11 cellular contexts compared by ENCODE assay signal in the genomic region with DNA sequence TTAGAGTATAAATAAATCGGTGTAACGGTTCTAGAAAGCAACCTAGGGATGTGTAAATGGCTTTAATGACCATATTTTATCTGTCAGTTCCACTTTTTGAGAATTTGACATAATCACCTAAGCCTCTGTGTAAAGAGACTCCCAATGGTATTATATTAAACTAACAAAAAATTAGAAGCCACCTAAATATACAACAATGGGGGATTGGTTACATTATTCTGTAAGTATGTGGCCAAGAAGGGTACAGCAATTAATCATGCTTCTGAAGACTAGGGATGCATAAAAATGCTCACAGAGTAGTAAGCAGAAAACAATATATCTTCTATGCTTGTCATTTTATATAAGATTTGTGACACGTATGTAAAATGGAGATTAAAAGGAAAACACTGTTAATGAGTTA. TPM values are rescaled to one million over a fixed set of nuclear protein-coding genes. Genes with fewer than 3 reads are reported as not detected.
A peak's percentile ranks its signal among the peaks of the same experiment; 100 is the strongest.
DNase-seq lines count a peak whose midpoint lies in the region; ATAC-seq and TF ChIP-seq lines count a peak whose summit lies in the region.
"Had no signal": no experiment of that assay in that cellular context is flagged by ENCODE, and none has a peak within 500 bp of the region (broad histone marks: within the 10 kb centered on the region; RNA-seq: fewer than 3 reads in every experiment).

No MANE protein-coding gene starts in this region.

- H3K27ac ChIP-seq in left ventricle myocardium inferior (replicated peaks) (peak overlapping the region; percentile 96), heart right ventricle (peak overlapping the region in 3 of 10 donors; percentile 19 to 99 (median 19)), HEK293 (ENCODE audit: extremely low read depth, low read depth, low read length) (no peak overlapping the region), esophagus muscularis mucosa (replicated peaks in 1 of 4) (peak overlapping the region; percentile 36 to 96 (median 68))
- H3K27ac ChIP-seq: A549, HL-60 had no signal

- no peaks in the 10 kb centered on the region for H3K27me3 ChIP-seq in left ventricle myocardium inferior (ENCODE audit: low read depth)
- H3K27me3 ChIP-seq in heart right ventricle: no peaks in the 10 kb centered on the region
- no peaks in the 10 kb centered on the region for H3K27me3 ChIP-seq in esophagus muscularis mucosa

- H3K9me3 ChIP-seq in left ventricle myocardium inferior (replicated peaks) (no peaks in the 10 kb centered on the region), heart right ventricle (no peaks in the 10 kb centered on the region), HEK293 (ENCODE audit: control insufficient read depth, insufficient read depth, low read depth, low read length) (no peaks in the 10 kb centered on the region), esophagus muscularis mucosa (no peaks in the 10 kb centered on the region)
- H3K9me3 ChIP-seq: A549 had no signal

- H3K36me3 Mint-ChIP-seq in stimulated activated naive B cell treated with anti-CD40 and anti-IgM and Interleukin-4, amounts not matched to agents 10 μg/mL and 1 μg/mL and 100 μg/mL, for 72 hours: peaks cover 13 to 14% of the 10 kb centered on the region in 2 donors

- H3K36me3 ChIP-seq in left ventricle myocardium inferior: peaks cover 51% of the 10 kb centered on the region
- peaks cover 0 to 90% (median 23%) of the 10 kb centered on the region in 9 donors for H3K36me3 ChIP-seq in heart right ventricle
- H3K36me3 ChIP-seq in HEK293 (ENCODE audit: control insufficient read depth in 2 of 2, insufficient read depth in 1 of 2, low read length in 2 of 2): peaks cover 35 to 70% of the 10 kb centered on the region in 2 experiments
- H3K36me3 ChIP-seq in esophagus muscularis mucosa: peaks cover 27 to 50% (median 38%) of the 10 kb centered on the region in 4 donors

- H3K4me3 ChIP-seq in left ventricle myocardium inferior (no peak overlapping the region), heart right ventricle (no peak overlapping the region), HEK293 (ENCODE audit: low read depth, low read length) (no peak overlapping the region), esophagus muscularis mucosa (no peak overlapping the region)
- H3K4me3 ChIP-seq: A549 had no signal

- no peaks in the 10 kb centered on the region for H3K9me3 Mint-ChIP-seq in stimulated activated naive B cell treated with anti-CD40 and anti-IgM and Interleukin-4, amounts not matched to agents 10 μg/mL and 1 μg/mL and 100 μg/mL, for 72 hours

- no peak for ATAC-seq in heart right ventricle
- ATAC-seq in stimulated activated naive B cell treated with anti-CD40 and anti-IgM and Interleukin-4, amounts not matched to agents 10 μg/mL and 1 μg/mL and 100 μg/mL, for 72 hours (replicated peaks): no peak
- ATAC-seq in HG03280 (IDR thresholded peaks at IDR 0.05; ENCODE audit: unreplicated experiment): no peak
- ATAC-seq: A549 had no signal

- TF ChIP-seq EP300 in esophagus muscularis mucosa (IDR thresholded peaks at IDR 0.05): no peak

- TF ChIP-seq CTCF in left ventricle myocardium inferior (IDR thresholded peaks at IDR 0.05; ENCODE audit: borderline replicate concordance) (no peak), heart right ventricle (IDR thresholded peaks at IDR 0.05) (no peak), HEK293 (tag by site-specific recombination; IDR thresholded peaks at IDR 0.05) (no peak), esophagus muscularis mucosa (IDR thresholded peaks at IDR 0.05) (no peak)

- peaks cover 100% of the 10 kb centered on the region for H3K4me1 ChIP-seq in left ventricle myocardium inferior
- peaks cover 12 to 96% (median 76%) of the 10 kb centered on the region in 9 donors for H3K4me1 ChIP-seq in heart right ventricle
- no peaks in the 10 kb centered on the region; the same call in 1 of the 2 replicates for H3K4me1 ChIP-seq in HEK293 (ENCODE audit: control insufficient read depth, insufficient read depth, low read length)
- H3K4me1 ChIP-seq in esophagus muscularis mucosa: peaks cover 88 to 97% (median 93%) of the 10 kb centered on the region in 4 donors

- WGBS in heart right ventricle, 2 donors: 83% methylated on average over 3 of the region's 3 CpGs
- 81% methylated on average over 3 of the region's 3 CpGs for WGBS in esophagus muscularis mucosa

- CTCF ChIA-PET in HEK293 (lab: Yijun Ruan, JAX): no interaction called here

- peaks cover 3 to 24% of the 10 kb centered on the region in 2 donors for H3K4me1 Mint-ChIP-seq in stimulated activated naive B cell treated with anti-CD40 and anti-IgM and Interleukin-4, amounts not matched to agents 10 μg/mL and 1 μg/mL and 100 μg/mL, for 72 hours

- DNase-seq in left ventricle myocardium inferior: no peak
- DNase-seq in heart right ventricle: no peak
- DNase-seq in esophagus muscularis mucosa (ENCODE audit: extremely low spot score): no peak
- no peak for DNase-seq in stimulated activated naive B cell treated with anti-CD40 and anti-IgM and Interleukin-4, amounts not matched to agents 10 μg/mL and 1 μg/mL and 100 μg/mL, for 72 hours
- no peak for DNase-seq in middle frontal gyrus (ENCODE audit: extremely low spot score, low spot score)
- no peak for DNase-seq in NOMO-1 treated with DMSO at 0.1 percent for 48 hours (lab: John Stamatoyannopoulos, UW; ENCODE audit: unreplicated experiment)
- DNase-seq: H7 had no signal

- H3K4me3 Mint-ChIP-seq in stimulated activated naive B cell treated with anti-CD40 and anti-IgM and Interleukin-4, amounts not matched to agents 10 μg/mL and 1 μg/mL and 100 μg/mL, for 72 hours: no peak overlapping the region

- no peak for TF ChIP-seq POLR2A in esophagus muscularis mucosa (IDR thresholded peaks at IDR 0.05; ENCODE audit: low read depth)

- peak overlapping the region; percentile 75 for H3K27ac Mint-ChIP-seq in stimulated activated naive B cell treated with anti-CD40 and anti-IgM and Interleukin-4, amounts not matched to agents 10 μg/mL and 1 μg/mL and 100 μg/mL, for 72 hours

- intact Hi-C loops in left ventricle myocardium inferior (cut with micrococcal nuclease): no loop called here
- intact Hi-C loops in heart right ventricle (cut with DNase I): no loop called here
- intact Hi-C loops in esophagus muscularis mucosa (cut with DNase I): no loop called here

- no peaks in the 10 kb centered on the region for H3K27me3 Mint-ChIP-seq in stimulated activated naive B cell treated with anti-CD40 and anti-IgM and Interleukin-4, amounts not matched to agents 10 μg/mL and 1 μg/mL and 100 μg/mL, for 72 hours

- POLR2A ChIA-PET in HEK293 (lab: Yijun Ruan, JAX): interaction anchor here (0.7 to 1.7 kb wide), 2 partner anchors 37 to 48 kb away, joined by 3 to 5 read pairs; no protein-coding TSS in a partner anchor

TF ChIP-seq in HEK293, 187 proteins besides CTCF, POLR2A, EP300 and RAD21:
- peak; percentile 94; the same call in 1 of the 2 replicates for TF ChIP-seq MZF1 (tag by site-specific recombination; IDR thresholded peaks at IDR 0.05; ENCODE audit: borderline replicate concordance)
- TF ChIP-seq SP7 (tag by site-specific recombination; IDR thresholded peaks at IDR 0.05): peak; percentile 51; the same call in 1 of the 2 replicates
- TF ChIP-seq, protein P1, sequence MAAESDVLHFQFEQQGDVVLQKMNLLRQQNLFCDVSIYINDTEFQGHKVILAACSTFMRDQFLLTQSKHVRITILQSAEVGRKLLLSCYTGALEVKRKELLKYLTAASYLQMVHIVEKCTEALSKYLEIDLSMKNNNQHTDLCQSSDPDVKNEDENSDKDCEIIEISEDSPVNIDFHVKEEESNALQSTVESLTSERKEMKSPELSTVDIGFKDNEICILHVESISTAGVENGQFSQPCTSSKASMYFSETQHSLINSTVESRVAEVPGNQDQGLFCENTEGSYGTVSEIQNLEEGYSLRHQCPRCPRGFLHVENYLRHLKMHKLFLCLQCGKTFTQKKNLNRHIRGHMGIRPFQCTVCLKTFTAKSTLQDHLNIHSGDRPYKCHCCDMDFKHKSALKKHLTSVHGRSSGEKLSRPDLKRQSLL (tag by site-specific recombination; IDR thresholded peaks at IDR 0.05): no peak
- TF ChIP-seq, protein P2, sequence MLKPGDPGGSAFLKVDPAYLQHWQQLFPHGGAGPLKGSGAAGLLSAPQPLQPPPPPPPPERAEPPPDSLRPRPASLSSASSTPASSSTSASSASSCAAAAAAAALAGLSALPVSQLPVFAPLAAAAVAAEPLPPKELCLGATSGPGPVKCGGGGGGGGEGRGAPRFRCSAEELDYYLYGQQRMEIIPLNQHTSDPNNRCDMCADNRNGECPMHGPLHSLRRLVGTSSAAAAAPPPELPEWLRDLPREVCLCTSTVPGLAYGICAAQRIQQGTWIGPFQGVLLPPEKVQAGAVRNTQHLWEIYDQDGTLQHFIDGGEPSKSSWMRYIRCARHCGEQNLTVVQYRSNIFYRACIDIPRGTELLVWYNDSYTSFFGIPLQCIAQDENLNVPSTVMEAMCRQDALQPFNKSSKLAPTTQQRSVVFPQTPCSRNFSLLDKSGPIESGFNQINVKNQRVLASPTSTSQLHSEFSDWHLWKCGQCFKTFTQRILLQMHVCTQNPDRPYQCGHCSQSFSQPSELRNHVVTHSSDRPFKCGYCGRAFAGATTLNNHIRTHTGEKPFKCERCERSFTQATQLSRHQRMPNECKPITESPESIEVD (tag by site-specific recombination; IDR thresholded peaks at IDR 0.05): peak; percentile 69; the same call in 1 of the 2 replicates

RNA-seq across cellular contexts. Expression of gene RNF10, which starts 10.5 kb away (rescaled TPM):
- total RNA-seq in left ventricle myocardium inferior (274 TPM), heart right ventricle (100 to 1,000 TPM; 228 to 359 (median 271) TPM), esophagus muscularis mucosa (100 to 1,000 TPM; 160 to 296 (median 175) TPM)
- 100 to 1,000 TPM; 218 to 778 TPM for polyA plus RNA-seq in heart right ventricle

RNA-seq across cellular contexts. Expression of gene COQ5, which starts 15.7 kb away (rescaled TPM):
- total RNA-seq in left ventricle myocardium inferior: 41.8 TPM
- 10 to 100 TPM; 32.0 to 56.0 (median 43.6) TPM for total RNA-seq in heart right ventricle
- 10 to 100 TPM; 32.5 to 64.5 TPM for polyA plus RNA-seq in heart right ventricle
- total RNA-seq in esophagus muscularis mucosa: 10 to 100 TPM; 12.1 to 25.3 (median 21.4) TPM

RNA-seq across cellular contexts. Expression of gene POP5, which starts 36.5 kb away (rescaled TPM):
- total RNA-seq in left ventricle myocardium inferior (48.3 TPM), heart right ventricle (10 to 100 TPM; 21.1 to 49.9 (median 36.9) TPM), esophagus muscularis mucosa (10 to 100 TPM; 20.7 to 36.1 (median 23.1) TPM)
- polyA plus RNA-seq in heart right ventricle: 10 to 100 TPM; 31.7 to 59.6 TPM

RNA-seq across cellular contexts. Expression of gene DYNLL1, which starts 48.8 kb away (rescaled TPM):
- 175 TPM for total RNA-seq in left ventricle myocardium inferior
- total RNA-seq in heart right ventricle: 100 to 1,000 TPM in 9 of 10 donors, 10 to 100 TPM in 1; 94.0 to 227 (median 120) TPM
- 100 to 1,000 TPM; 136 to 352 TPM for polyA plus RNA-seq in heart right ventricle
- 100 to 1,000 TPM; 229 to 289 (median 269) TPM for total RNA-seq in esophagus muscularis mucosa
